ENCODE assay signal across 22 cellular contexts in the genomic region with DNA sequence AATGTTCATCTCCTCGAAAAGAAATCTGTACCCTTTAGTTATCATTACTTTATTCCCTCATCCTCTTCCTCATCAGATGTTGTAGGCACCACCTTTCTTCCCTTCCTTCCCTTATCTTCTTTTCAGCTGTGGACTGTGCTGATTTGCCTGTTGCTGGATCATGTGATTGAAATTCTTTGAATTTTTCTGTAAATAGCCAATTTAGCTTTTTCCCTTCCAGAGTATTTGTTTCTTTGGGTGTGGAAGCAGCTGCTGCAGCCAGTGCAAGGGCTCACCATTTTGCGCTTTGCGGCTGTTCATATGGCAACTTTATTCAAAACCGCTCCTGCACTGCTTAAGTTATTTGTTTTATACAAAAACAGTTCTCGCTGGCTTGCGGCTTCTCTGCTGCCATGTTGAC.
"Had no signal": no experiment of that assay in that cellular context is flagged by ENCODE, and none has a peak within 500 bp of the region (broad histone marks: within the 10 kb centered on the region; RNA-seq: fewer than 3 reads in every experiment).

No MANE protein-coding gene starts in this region.

- H3K4me1 ChIP-seq: psoas muscle had no signal

- H3K4me3 ChIP-seq: coronary artery, gastroesophageal sphincter, heart right ventricle, ovary, psoas muscle, smooth muscle cell, testis, upper lobe of left lung had no signal

- H3K4me2 ChIP-seq: smooth muscle cell had no signal

- H3K4me3 Mint-ChIP-seq: activated naive CD4-positive, alpha-beta T cell treated with anti-CD3 and anti-CD28 coated beads, Interleukin-2, amount 10 ng/mL, durations not matched to agents 7 days and 5 days; activated naive CD8-positive, alpha-beta T cell treated with anti-CD3 and anti-CD28 coated beads, Interleukin-2, amount 50 U/mL, for 24 hours; activated T-cell treated with anti-CD3 and anti-CD28 coated beads, Interleukin-2, amount 50 U/mL, for 4 hours; memory B cell; natural killer cell; stimulated activated effector memory CD8-positive, alpha-beta T cell treated with anti-CD3 and anti-CD28 coated beads, Interleukin-12 subunit alpha, Interleukin-12 subunit beta, amount 100 ng/mL, for 72 hours had no signal

- ATAC-seq: activated naive CD8-positive, alpha-beta T cell treated with anti-CD3 and anti-CD28 coated beads, Interleukin-2, amount 50 U/mL, for 24 hours; gastroesophageal sphincter; natural killer cell; psoas muscle; right cardiac atrium had no signal

- H3K9me3 ChIP-seq: gastroesophageal sphincter, heart right ventricle, ovary, psoas muscle, testis, upper lobe of left lung had no signal

- H3K4me1 Mint-ChIP-seq: activated naive CD4-positive, alpha-beta T cell treated with anti-CD3 and anti-CD28 coated beads, Interleukin-2, amount 10 ng/mL, durations not matched to agents 7 days and 5 days; activated naive CD8-positive, alpha-beta T cell treated with anti-CD3 and anti-CD28 coated beads, Interleukin-2, amount 50 U/mL, for 24 hours had no signal

- H3K27ac ChIP-seq: coronary artery, gastroesophageal sphincter, heart right ventricle, ovary, psoas muscle, testis, upper lobe of left lung had no signal

- H3K27me3 ChIP-seq: gastroesophageal sphincter, ovary, testis, upper lobe of left lung had no signal

- H3K9me3 Mint-ChIP-seq: activated naive CD4-positive, alpha-beta T cell treated with anti-CD3 and anti-CD28 coated beads, Interleukin-2, amount 10 ng/mL, durations not matched to agents 7 days and 5 days; activated naive CD8-positive, alpha-beta T cell treated with anti-CD3 and anti-CD28 coated beads, Interleukin-2, amount 50 U/mL, for 24 hours; activated T-cell treated with anti-CD3 and anti-CD28 coated beads, Interleukin-2, amount 50 U/mL, for 4 hours; memory B cell; natural killer cell; stimulated activated effector memory CD8-positive, alpha-beta T cell treated with anti-CD3 and anti-CD28 coated beads, Interleukin-12 subunit alpha, Interleukin-12 subunit beta, amount 100 ng/mL, for 72 hours had no signal

- H3K27ac Mint-ChIP-seq: activated naive CD4-positive, alpha-beta T cell treated with anti-CD3 and anti-CD28 coated beads, Interleukin-2, amount 10 ng/mL, durations not matched to agents 7 days and 5 days; activated naive CD8-positive, alpha-beta T cell treated with anti-CD3 and anti-CD28 coated beads, Interleukin-2, amount 50 U/mL, for 24 hours; natural killer cell had no signal

- DNase-seq: activated CD4-positive, alpha-beta T cell treated with anti-CD3 and anti-CD28 coated beads, Interleukin-2, amount 50 U/mL, for 1 hour; activated CD4-positive, CD25-positive, alpha-beta regulatory T cell treated with anti-CD3 and anti-CD28 coated beads, Interleukin-2, amount 50 U/mL, for 72 hours; activated CD8-positive, alpha-beta memory T cell treated with anti-CD3 and anti-CD28 coated beads, Interleukin-2, amount 50 U/mL, for 4 hours; activated effector memory CD4-positive, alpha-beta T cell treated with Interleukin-2 at 50 U/mL for 16 hours; activated naive CD4-positive, alpha-beta T cell treated with anti-CD3 and anti-CD28 coated beads, Interleukin-2, amount 10 ng/mL, durations not matched to agents 7 days and 5 days; activated naive CD8-positive, alpha-beta T cell treated with anti-CD3 and anti-CD28 coated beads, Interleukin-2, amount 50 U/mL, for 24 hours; activated T-cell treated with anti-CD3 and anti-CD28 coated beads, Interleukin-2, amount 50 U/mL, for 4 hours; anterior cingulate cortex; erythroblast; heart right ventricle; natural killer cell; ovary; psoas muscle; right cardiac atrium; stimulated activated CD4-positive, alpha-beta T cell treated with anti-CD3 and anti-CD28 coated beads, Interleukin-4, amount 100 ng/mL, for 24 hours; testis; upper lobe of left lung had no signal

- H3K27me3 Mint-ChIP-seq: activated naive CD4-positive, alpha-beta T cell treated with anti-CD3 and anti-CD28 coated beads, Interleukin-2, amount 10 ng/mL, durations not matched to agents 7 days and 5 days; activated naive CD8-positive, alpha-beta T cell treated with anti-CD3 and anti-CD28 coated beads, Interleukin-2, amount 50 U/mL, for 24 hours had no signal

- H3K36me3 ChIP-seq: gastroesophageal sphincter, heart right ventricle, ovary, upper lobe of left lung had no signal

- H3K36me3 Mint-ChIP-seq: activated naive CD4-positive, alpha-beta T cell treated with anti-CD3 and anti-CD28 coated beads, Interleukin-2, amount 10 ng/mL, durations not matched to agents 7 days and 5 days; natural killer cell; stimulated activated effector memory CD8-positive, alpha-beta T cell treated with anti-CD3 and anti-CD28 coated beads, Interleukin-12 subunit alpha, Interleukin-12 subunit beta, amount 100 ng/mL, for 72 hours had no signal
